ENCODE assay signal across 8 cellular contexts in the genomic region with DNA sequence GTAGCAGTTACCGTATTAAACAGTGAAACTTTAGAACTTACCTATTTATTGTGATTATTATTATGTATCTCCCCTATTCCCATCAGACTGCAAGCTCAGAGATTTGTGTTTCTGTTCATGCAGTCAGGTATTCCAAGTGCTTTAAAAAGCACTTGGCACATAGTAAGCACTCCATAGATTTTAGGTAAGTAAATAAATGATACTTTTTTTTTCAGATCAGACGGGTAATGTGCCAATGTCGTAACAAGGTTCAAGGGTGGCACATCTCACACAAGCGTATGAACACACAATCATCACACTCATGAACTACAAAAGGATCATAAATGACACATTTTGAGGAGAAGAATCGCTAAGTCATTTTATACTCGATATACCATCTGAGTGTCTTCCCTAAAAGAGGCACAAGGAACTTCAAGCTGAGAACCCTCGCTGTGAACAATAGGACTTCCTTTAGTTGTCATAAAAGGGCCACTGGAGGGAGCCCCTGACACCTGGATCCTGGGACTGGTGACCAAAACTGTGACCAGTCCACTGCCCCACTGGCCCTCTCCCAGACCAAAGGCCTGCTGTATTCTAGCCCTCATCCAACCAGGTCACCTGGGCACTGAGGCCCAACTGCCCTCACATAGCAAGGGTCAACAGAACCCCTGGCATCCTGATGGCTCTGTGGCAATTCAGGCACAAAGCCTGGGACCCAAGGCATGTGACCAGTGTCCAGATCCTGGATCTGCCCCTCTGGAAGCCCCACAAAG. TPM values are rescaled to one million over a fixed set of nuclear protein-coding genes. Genes with fewer than 3 reads are reported as not detected.
A peak's percentile ranks its signal among the peaks of the same experiment; 100 is the strongest.
DNase-seq lines count a peak whose midpoint lies in the region; ATAC-seq and TF ChIP-seq lines count a peak whose summit lies in the region.

No MANE protein-coding gene starts in this region.

- no peaks in the 10 kb centered on the region for H3K27me3 Mint-ChIP-seq in Caco-2 (ENCODE audit: insufficient read depth, unreplicated experiment)
- no peaks in the 10 kb centered on the region for H3K27me3 Mint-ChIP-seq in MCF 10A (ENCODE audit: insufficient read depth, unreplicated experiment)

- H3K4me1 Mint-ChIP-seq in Caco-2 (ENCODE audit: low read depth, unreplicated experiment) (no peaks in the 10 kb centered on the region), MCF 10A (ENCODE audit: insufficient read depth, unreplicated experiment) (no peaks in the 10 kb centered on the region)

- POLR2A ChIA-PET in Caco-2 (lab: Charles Lee) (no interaction called here), MCF 10A (lab: Yijun Ruan, JAX) (interaction anchor here (0.6 kb wide), 2 partner anchors 16 to 34 kb away, joined by 3 to 5 read pairs; no protein-coding TSS in a partner anchor)

- no peaks in the 10 kb centered on the region for H3K4me1 ChIP-seq in Caco-2
- peaks cover 2 to 17% (median 11%) of the 10 kb centered on the region in 4 donors for H3K4me1 ChIP-seq in liver (ENCODE audit: control insufficient read depth in 4 of 4, insufficient read depth in 4 of 4, low read length in 3 of 4)

- no peaks in the 10 kb centered on the region for H3K27me3 ChIP-seq in Caco-2 (replicated peaks; ENCODE audit: control insufficient read depth, insufficient read depth, low read length)
- no peaks in the 10 kb centered on the region for H3K27me3 ChIP-seq in liver (ENCODE audit: control insufficient read depth in 4 of 4, insufficient read depth in 4 of 4, low read length in 3 of 4)

- H3K9ac ChIP-seq in liver (ENCODE audit: low read depth in 1 of 2, low read length in 2 of 2) = no peak overlapping the region

- H3K36me3 Mint-ChIP-seq in Caco-2 (ENCODE audit: insufficient read depth, unreplicated experiment) (no peaks in the 10 kb centered on the region), MCF 10A (ENCODE audit: insufficient read depth, unreplicated experiment) (no peaks in the 10 kb centered on the region)

- TF ChIP-seq CTCF in Caco-2 (IDR thresholded peaks at IDR 0.05; ENCODE audit: insufficient read depth in 1 of 2, low read depth in 1 of 2, low read length in 1 of 2, severe bottlenecking in 1 of 2, unreplicated experiment in 1 of 2) (peak; percentile 52 to 56), MCF 10A (IDR thresholded peaks at IDR 0.05; ENCODE audit: unreplicated experiment) (peak; percentile 19), liver (IDR thresholded peaks at IDR 0.05; ENCODE audit: low read depth, low read length, missing input control) (peak; percentile 47), omental fat pad (IDR thresholded peaks at IDR 0.05) (no peak)

- H3K4me3 ChIP-seq in Caco-2 (ENCODE audit: low read depth, low read length) = no peak overlapping the region
- no peak overlapping the region for H3K4me3 ChIP-seq in liver (ENCODE audit: low read depth in 1 of 3, low read length in 3 of 3)

- BruUV-seq in Caco-2 (replicated peaks; lab: Mats Ljungman, UMichigan) = no TSS peak
- no TSS peak for BruUV-seq in MCF 10A (replicated peaks; lab: Mats Ljungman, UMichigan)

- H3K9me3 Mint-ChIP-seq in Caco-2 (ENCODE audit: unreplicated experiment) (no peaks in the 10 kb centered on the region), MCF 10A (ENCODE audit: unreplicated experiment) (no peaks in the 10 kb centered on the region)

- CTCF ChIA-PET in Caco-2 (lab: Charles Lee) (interaction anchor here (0.9 to 1.8 kb wide), 4 partner anchors 11 to 130 kb away, joined by 3 to 11 read pairs (median 5); a partner anchor contains a TSS), MCF 10A (lab: Yijun Ruan, JAX) (interaction anchor here (0.6 to 1.6 kb wide), 11 partner anchors 50 to 1585 kb away, joined by 3 to 7 read pairs (median 3); no protein-coding TSS in a partner anchor)

- H3K27ac ChIP-seq in liver (ENCODE audit: low read depth in 1 of 2, low read length in 2 of 2) = peak overlapping the region; percentile 38 to 45

- TF ChIP-seq RAD21 in liver (IDR thresholded peaks at IDR 0.05) = peak; percentile 85

- H3K9me3 ChIP-seq in Caco-2 (no peaks in the 10 kb centered on the region), liver (ENCODE audit: control insufficient read depth in 4 of 4, low read length in 3 of 4) (no peaks in the 10 kb centered on the region)

- no peak overlapping the region for H3K27ac Mint-ChIP-seq in Caco-2 (ENCODE audit: unreplicated experiment)
- H3K27ac Mint-ChIP-seq in MCF 10A (ENCODE audit: low read depth, unreplicated experiment) = no peak overlapping the region

- intact Hi-C loops in Caco-2 (cut with micrococcal nuclease; ENCODE audit: unreplicated experiment) = loop anchor here (1.0 to 2.0 kb wide), 3 partner anchors 32 to 120 kb away; a partner anchor contains a TSS
- intact Hi-C loops in MCF 10A (cut with micrococcal nuclease) = loop anchor here (1.0 kb wide), 1 partner anchor 74 kb away; no protein-coding TSS in a partner anchor

- H3K4me3 Mint-ChIP-seq in Caco-2 (ENCODE audit: unreplicated experiment) = no peak overlapping the region
- no peak overlapping the region for H3K4me3 Mint-ChIP-seq in MCF 10A (ENCODE audit: unreplicated experiment)

- H3K36me3 ChIP-seq in Caco-2 (ENCODE audit: control insufficient read depth, insufficient read depth, low read length) (no peaks in the 10 kb centered on the region), liver (ENCODE audit: control insufficient read depth in 4 of 4, insufficient read depth in 3 of 4, low read depth in 1 of 4, low read length in 3 of 4) (no peaks in the 10 kb centered on the region)

- no peak for ATAC-seq in HG02588 (IDR thresholded peaks at IDR 0.05; ENCODE audit: unreplicated experiment)
- no peak for ATAC-seq in HG03521 (IDR thresholded peaks at IDR 0.05; ENCODE audit: unreplicated experiment)
- ATAC-seq in omental fat pad (ENCODE audit: low FRiP score) = no peak

- DNase-seq in Caco-2 = peak; percentile 62
- peak; percentile 42 to 57 for DNase-seq in Kasumi-1 (lab: John Stamatoyannopoulos, UW)
- DNase-seq in MCF 10A (ENCODE audit: unreplicated experiment) = peak; percentile 61
- no peak for DNase-seq in stimulated activated CD4-positive, alpha-beta T cell treated with anti-CD3 and anti-CD28 coated beads, Interleukin-2, amount 100 ng/mL, for 24 hours
- DNase-seq in omental fat pad (ENCODE audit: low spot score) = no peak

- 35% methylated on average over 7 of the region's 7 CpGs for WGBS in liver

TF ChIP-seq in liver, 16 proteins besides CTCF, POLR2A, EP300 and RAD21 (continues in another document):
- TF ChIP-seq, protein P1, sequence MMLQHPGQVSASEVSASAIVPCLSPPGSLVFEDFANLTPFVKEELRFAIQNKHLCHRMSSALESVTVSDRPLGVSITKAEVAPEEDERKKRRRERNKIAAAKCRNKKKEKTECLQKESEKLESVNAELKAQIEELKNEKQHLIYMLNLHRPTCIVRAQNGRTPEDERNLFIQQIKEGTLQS (IDR thresholded peaks at IDR 0.05) = no peak
- TF ChIP-seq, protein P2, sequence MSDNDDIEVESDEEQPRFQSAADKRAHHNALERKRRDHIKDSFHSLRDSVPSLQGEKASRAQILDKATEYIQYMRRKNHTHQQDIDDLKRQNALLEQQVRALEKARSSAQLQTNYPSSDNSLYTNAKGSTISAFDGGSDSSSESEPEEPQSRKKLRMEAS (IDR thresholded peaks at IDR 0.05) = peak; percentile 73
- TF ChIP-seq TAF1 (conservative IDR thresholded peaks at IDR 0.05) (no peak), HNF4G (IDR thresholded peaks at IDR 0.05) (peak; percentile 59), NR2F2 (IDR thresholded peaks at IDR 0.05) (peak; percentile 49), FOXA2 (IDR thresholded peaks at IDR 0.05) (no peak), EGR1 (IDR thresholded peaks at IDR 0.05; ENCODE audit: low read depth in 2 of 2) (peak in 1 of 2 donors; percentile 10), YY1 (IDR thresholded peaks at IDR 0.05) (peak; percentile 54), SP1 (IDR thresholded peaks at IDR 0.05) (peak; percentile 79), FOXA1 (IDR thresholded peaks at IDR 0.05) (no peak), HNF4A (conservative IDR thresholded peaks at IDR 0.05) (peak; percentile 87 to 95), RXRA (IDR thresholded peaks at IDR 0.05) (peak; percentile 82 to 84), GABPA (IDR thresholded peaks at IDR 0.05 in 1 of 2, conservative IDR thresholded peaks at IDR 0.05 in 1 of 2) (peak in 1 of 2 donors; percentile 46), JUND (IDR thresholded peaks at IDR 0.05) (no peak)
- TF ChIP-seq, protein P3, sequence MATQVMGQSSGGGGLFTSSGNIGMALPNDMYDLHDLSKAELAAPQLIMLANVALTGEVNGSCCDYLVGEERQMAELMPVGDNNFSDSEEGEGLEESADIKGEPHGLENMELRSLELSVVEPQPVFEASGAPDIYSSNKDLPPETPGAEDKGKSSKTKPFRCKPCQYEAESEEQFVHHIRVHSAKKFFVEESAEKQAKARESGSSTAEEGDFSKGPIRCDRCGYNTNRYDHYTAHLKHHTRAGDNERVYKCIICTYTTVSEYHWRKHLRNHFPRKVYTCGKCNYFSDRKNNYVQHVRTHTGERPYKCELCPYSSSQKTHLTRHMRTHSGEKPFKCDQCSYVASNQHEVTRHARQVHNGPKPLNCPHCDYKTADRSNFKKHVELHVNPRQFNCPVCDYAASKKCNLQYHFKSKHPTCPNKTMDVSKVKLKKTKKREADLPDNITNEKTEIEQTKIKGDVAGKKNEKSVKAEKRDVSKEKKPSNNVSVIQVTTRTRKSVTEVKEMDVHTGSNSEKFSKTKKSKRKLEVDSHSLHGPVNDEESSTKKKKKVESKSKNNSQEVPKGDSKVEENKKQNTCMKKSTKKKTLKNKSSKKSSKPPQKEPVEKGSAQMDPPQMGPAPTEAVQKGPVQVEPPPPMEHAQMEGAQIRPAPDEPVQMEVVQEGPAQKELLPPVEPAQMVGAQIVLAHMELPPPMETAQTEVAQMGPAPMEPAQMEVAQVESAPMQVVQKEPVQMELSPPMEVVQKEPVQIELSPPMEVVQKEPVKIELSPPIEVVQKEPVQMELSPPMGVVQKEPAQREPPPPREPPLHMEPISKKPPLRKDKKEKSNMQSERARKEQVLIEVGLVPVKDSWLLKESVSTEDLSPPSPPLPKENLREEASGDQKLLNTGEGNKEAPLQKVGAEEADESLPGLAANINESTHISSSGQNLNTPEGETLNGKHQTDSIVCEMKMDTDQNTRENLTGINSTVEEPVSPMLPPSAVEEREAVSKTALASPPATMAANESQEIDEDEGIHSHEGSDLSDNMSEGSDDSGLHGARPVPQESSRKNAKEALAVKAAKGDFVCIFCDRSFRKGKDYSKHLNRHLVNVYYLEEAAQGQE (IDR thresholded peaks at IDR 0.05) = no peak

RNA-seq across cellular contexts. Expression of a gene that starts 32.1 kb away (rescaled TPM):
- 7.1 and 7.2 TPM in 2 replicates for total RNA-seq in Caco-2 (2022)
- total RNA-seq in MCF 10A (2022) = 6.7 and 9.5 TPM in 2 replicates
- total RNA-seq in liver = 1 to 10 TPM; 2.3 to 2.5 TPM
- polyA plus RNA-seq in liver = 1 to 10 TPM; 3.8 to 4.5 TPM
- 10 to 100 TPM in 2 of 4 donors, 1 to 10 TPM in 2; 2.8 to 16.1 (median 9.4) TPM for total RNA-seq in omental fat pad

RNA-seq across cellular contexts. Expression of a gene that starts 32.3 kb away (rescaled TPM):
- total RNA-seq in Caco-2 (2022) (26.1 and 29.5 TPM in 2 replicates), MCF 10A (2022) (36.4 and 36.6 TPM in 2 replicates), liver (10 to 100 TPM in 1 of 2 donors, 1 to 10 TPM in 1; 9.3 to 12.6 TPM), omental fat pad (10 to 100 TPM; 13.7 to 30.3 (median 15.4) TPM)
- polyA plus RNA-seq in liver = 10 to 100 TPM in 1 of 2 donors, 1 to 10 TPM in 1; 3.5 to 11.2 TPM

Comparison
In these comparisons a context has a peak if more than half of its experiments do, and no peak if none do; other contexts are left out.
1. DNase-seq: peak in Caco-2 (2 of 2), Kasumi-1 (2 of 2) and MCF 10A (single experiment); none in stimulated activated CD4-positive, alpha-beta T cell treated with anti-CD3 and anti-CD28 coated beads, Interleukin-2, amount 100 ng/mL, for 24 hours (0 of 2) and omental fat pad (single experiment).
2. CTCF ChIP-seq: peak in Caco-2 (2 of 2), MCF 10A (single experiment) and liver (single experiment); none in omental fat pad (0 of 3).